In the genomic region with DNA sequence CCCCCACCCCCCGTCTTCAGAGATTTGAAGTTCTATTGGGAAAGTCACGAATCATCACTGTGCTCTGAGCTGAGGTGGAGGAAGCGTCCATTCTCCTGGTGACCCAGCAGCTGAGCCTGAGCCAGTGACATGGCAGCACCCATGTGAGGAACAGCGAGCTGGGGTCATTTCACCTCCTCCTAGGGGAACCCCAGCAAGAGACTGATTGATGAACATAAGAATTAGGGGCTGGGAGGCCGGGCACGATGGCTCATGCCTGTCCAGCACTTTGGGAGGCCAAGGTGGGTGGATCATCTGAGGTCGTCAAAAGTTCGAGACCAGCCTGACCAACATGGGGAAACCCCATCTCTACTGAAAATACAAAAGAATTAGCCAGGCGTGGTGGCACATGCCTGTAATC, we compare ENCODE assay signal across 6 cellular contexts. TPM values are rescaled to one million over a fixed set of nuclear protein-coding genes. Genes with fewer than 3 reads are reported as not detected.
"Had no signal": no experiment of that assay in that cellular context is flagged by ENCODE, and none has a peak within 500 bp of the region (broad histone marks: within the 10 kb centered on the region; RNA-seq: fewer than 3 reads in every experiment).

No MANE protein-coding gene starts in this region.

RNA-seq across cellular contexts. Expression of a gene that starts 11.5 kb away (rescaled TPM):
- total RNA-seq: M059J, PC-3, Peyer's patch, Right ventricle myocardium superior, SJSA1 had no signal

RNA-seq across cellular contexts. Expression of a gene that starts 34.2 kb away (rescaled TPM):
- total RNA-seq: M059J, PC-3, Peyer's patch, Right ventricle myocardium superior, SJSA1 had no signal
- polyA plus RNA-seq: SK-N-SH had no signal
